In genomic region chr21:32423320-32423719, GRCh38 we compare ENCODE assay signal across 14 cellular contexts. TPM values are rescaled to one million over a fixed set of nuclear protein-coding genes. Genes with fewer than 3 reads are reported as not detected.
DNase-seq lines count a peak whose midpoint lies in the region; ATAC-seq and TF ChIP-seq lines count a peak whose summit lies in the region.
"Had no signal": no experiment of that assay in that cellular context is flagged by ENCODE, and none has a peak within 500 bp of the region (broad histone marks: within the 10 kb centered on the region; RNA-seq: fewer than 3 reads in every experiment).

No MANE protein-coding gene starts in this region.

- H3K14ac ChIP-seq in mesenchymal stem cell (ENCODE audit: low read length in 2 of 2) = no peak overlapping the region

- no peak overlapping the region for H4K91ac ChIP-seq in mesenchymal stem cell (ENCODE audit: low read length)

- H3K4me1 ChIP-seq in mesenchymal stem cell (ENCODE audit: control insufficient read depth, insufficient read depth, low read depth, low read length) = no peaks in the 10 kb centered on the region

- H3K27me3 ChIP-seq in MG63 (no peaks in the 10 kb centered on the region), brain microvascular endothelial cell (replicated peaks) (no peaks in the 10 kb centered on the region), mesenchymal stem cell (ENCODE audit: control insufficient read depth in 1 of 2, insufficient read depth in 1 of 2, low read length in 2 of 2) (peaks cover 0 to 9% of the 10 kb centered on the region in 2 experiments)
- H3K27me3 ChIP-seq: hepatocyte had no signal

- H4K8ac ChIP-seq in mesenchymal stem cell (ENCODE audit: low read length) = no peak overlapping the region

- in situ Hi-C loops in brain microvascular endothelial cell (cut with HindIII; ENCODE audit: low pct_ligation_motif_present, low sequenced_read_pairs) = loop anchor here (25.0 kb wide), 1 partner anchor 139 kb away; no protein-coding TSS in a partner anchor

- H2BK120ac ChIP-seq in mesenchymal stem cell (ENCODE audit: low read depth, low read length) = no peak overlapping the region

- H2AFZ ChIP-seq in mesenchymal stem cell (ENCODE audit: low read depth, low read length) = no peak overlapping the region
- H2AFZ ChIP-seq: hepatocyte had no signal

- no peak overlapping the region for H3K4me2 ChIP-seq in mesenchymal stem cell (ENCODE audit: low read length, poor library complexity, severe bottlenecking)
- H3K4me2 ChIP-seq: hepatocyte had no signal

- peak overlapping the region; percentile 67 for H3K27ac ChIP-seq in brain microvascular endothelial cell
- no peak overlapping the region for H3K27ac ChIP-seq in mesenchymal stem cell (ENCODE audit: low read length, poor library complexity, severe bottlenecking)
- H3K27ac ChIP-seq: hepatocyte had no signal

- H3K23ac ChIP-seq in mesenchymal stem cell (ENCODE audit: low read length in 2 of 2) = no peak overlapping the region

- 50% methylated on average over 1 of the region's 2 CpGs for WGBS in mesenchymal stem cell

- no peak for TF ChIP-seq CTCF in brain microvascular endothelial cell (IDR thresholded peaks at IDR 0.05; ENCODE audit: low read depth, low read length, missing control alignments)

- no peak overlapping the region for H2AK5ac ChIP-seq in mesenchymal stem cell (ENCODE audit: low read length, severe bottlenecking)

- H3K9me3 ChIP-seq in MG63 (no peaks in the 10 kb centered on the region; the same call in 1 of the 2 replicates), mesenchymal stem cell (ENCODE audit: control insufficient read depth, low read length) (peaks cover 11% of the 10 kb centered on the region)

- H3K4me3 ChIP-seq in MG63 (no peak overlapping the region), brain microvascular endothelial cell (ENCODE audit: low read depth, low read length) (no peak overlapping the region), mesenchymal stem cell (ENCODE audit: insufficient read depth in 1 of 2, low read depth in 1 of 2, low read length in 2 of 2) (peak overlapping the region in 1 of 2 experiments; percentile 36)
- H3K4me3 ChIP-seq: hepatocyte had no signal

- no peak overlapping the region for H3K4ac ChIP-seq in mesenchymal stem cell (ENCODE audit: low read depth in 1 of 2, low read length in 2 of 2)

- no peak overlapping the region for H2BK15ac ChIP-seq in mesenchymal stem cell (ENCODE audit: low read depth, poor library complexity, severe bottlenecking)

- no peak overlapping the region for H3K18ac ChIP-seq in mesenchymal stem cell (ENCODE audit: low read depth in 1 of 2, low read length in 2 of 2)

- H2BK12ac ChIP-seq in mesenchymal stem cell (ENCODE audit: low read length in 2 of 2) = no peak overlapping the region

- DNase-seq in Daoy (ENCODE audit: low read depth) (peak; percentile 71), MG63 (peak; percentile 35), brain microvascular endothelial cell (peak; percentile 84), mesenchymal stem cell (no peak), putamen (ENCODE audit: low spot score) (no peak), NCI-H2081 treated with DMSO at 0.1 percent for 48 hours (lab: John Stamatoyannopoulos, UW) (no peak)
- DNase-seq: activated naive CD4-positive, alpha-beta T cell treated with anti-CD3 and anti-CD28 coated beads for 36 hours; CD4-positive, CD25-positive, alpha-beta regulatory T cell; central memory CD4-positive, alpha-beta T cell; NCI-H1092 treated with DMSO at 0.1 percent for 48 hours; NCI-H2171 treated with DMSO at 0.1 percent for 48 hours had no signal

- H3K36me3 ChIP-seq in MG63 (no peaks in the 10 kb centered on the region), brain microvascular endothelial cell (replicated peaks) (no peaks in the 10 kb centered on the region), mesenchymal stem cell (ENCODE audit: control insufficient read depth in 1 of 2, insufficient read depth in 2 of 2, low read depth in 1 of 2, low read length in 2 of 2) (no peaks in the 10 kb centered on the region)

- no peaks in the 10 kb centered on the region for H3K79me1 ChIP-seq in mesenchymal stem cell (replicated peaks; ENCODE audit: low read length, poor library complexity, severe bottlenecking)

- H3K9ac ChIP-seq in mesenchymal stem cell (ENCODE audit: low read length) = peak overlapping the region; percentile 42

- H2BK5ac ChIP-seq in mesenchymal stem cell (ENCODE audit: low read depth, low read length, poor library complexity, severe bottlenecking) = no peak overlapping the region

- ATAC-seq in GM18867 (IDR thresholded peaks at IDR 0.05; ENCODE audit: unreplicated experiment) (no peak), HG03469 (IDR thresholded peaks at IDR 0.05; ENCODE audit: unreplicated experiment) (no peak)

RNA-seq across cellular contexts. Expression of gene EVA1C, which starts 10.8 kb away (rescaled TPM):
- 1.1 and 2.2 TPM in 2 replicates for total RNA-seq in Daoy (2014; rRNA removed; shearing (Covaris generic))
- not detected in 2 replicates for total RNA-seq in MG63 (2014; rRNA removed; shearing (Covaris generic); ENCODE audit: low replicate concordance)
- polyA plus RNA-seq in mesenchymal stem cell (2013, experiment 1 of 2) = not detected
- not detected for polyA plus RNA-seq in mesenchymal stem cell (2013, experiment 2 of 2)

RNA-seq across cellular contexts. Expression of gene URB1, which starts 30.5 kb away (rescaled TPM):
- total RNA-seq in Daoy (2014; rRNA removed; shearing (Covaris generic)) = 22.0 and 28.3 TPM in 2 replicates
- total RNA-seq in MG63 (2014; rRNA removed; shearing (Covaris generic); ENCODE audit: low replicate concordance) = 14.1 and 15.9 TPM in 2 replicates
- polyA plus RNA-seq in mesenchymal stem cell (2013, experiment 1 of 2) = 2.4 TPM
- polyA plus RNA-seq in mesenchymal stem cell (2013, experiment 2 of 2) = 2.2 TPM

Comparison
In these comparisons a context has a peak if more than half of its experiments do, and no peak if none do; other contexts are left out.
1. DNase-seq: peak in Daoy (single experiment), MG63 (single experiment) and brain microvascular endothelial cell (single experiment); none in mesenchymal stem cell (single experiment), putamen (single experiment) and NCI-H2081 treated with DMSO at 0.1 percent for 48 hours (single experiment).